ENCODE assay signal across 10 cellular contexts in the genomic region with DNA sequence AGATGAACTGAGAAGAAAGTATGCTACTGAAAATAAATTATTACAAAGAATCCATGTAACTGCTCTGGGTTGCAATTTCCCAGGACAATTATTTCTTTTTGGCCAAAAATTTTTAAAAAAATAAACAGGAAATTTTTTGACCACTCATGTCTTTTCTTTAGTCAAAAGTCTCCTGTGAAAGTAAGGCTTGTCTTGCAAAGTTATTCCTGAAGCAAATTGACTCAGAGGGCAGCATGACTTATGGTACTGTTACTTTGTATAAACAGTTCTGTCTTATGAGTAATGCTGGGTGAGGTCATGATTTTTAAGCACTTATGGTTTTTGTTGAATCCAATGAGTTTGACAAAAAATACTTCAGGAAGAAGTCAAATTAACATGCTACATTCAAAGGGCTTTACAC.
A peak's percentile ranks its signal among the peaks of the same experiment; 100 is the strongest.
DNase-seq lines count a peak whose midpoint lies in the region; ATAC-seq, FAIRE-seq and TF ChIP-seq lines count a peak whose summit lies in the region.
"Had no signal": no experiment of that assay in that cellular context is flagged by ENCODE, and none has a peak within 500 bp of the region (broad histone marks: within the 10 kb centered on the region; RNA-seq: fewer than 3 reads in every experiment).

No MANE protein-coding gene starts in this region.

- H3K27ac ChIP-seq in SK-N-SH (ENCODE audit: low read depth in 2 of 2, low read length in 1 of 2) (peak overlapping the region; percentile 53 to 99; a peak in 3 of 4 replicates), smooth muscle cell (ENCODE audit: low read depth) (peak overlapping the region; percentile 74), lower lobe of right lung (no peak overlapping the region)
- H3K27ac ChIP-seq: suprapubic skin had no signal

- no peaks in the 10 kb centered on the region for H3K27me3 ChIP-seq in SK-N-SH (ENCODE audit: insufficient read depth)
- no peaks in the 10 kb centered on the region for H3K27me3 ChIP-seq in smooth muscle cell (ENCODE audit: low read depth)
- H3K27me3 ChIP-seq in lower lobe of right lung (ENCODE audit: low read depth), result no peaks in the 10 kb centered on the region
- H3K27me3 ChIP-seq: suprapubic skin had no signal

- TF ChIP-seq POLR2A in H54 (IDR thresholded peaks at IDR 0.05; ENCODE audit: low read depth, low read length), result no peak

- DNase-seq in H54 (ENCODE audit: insufficient read length, low spot score) (peak; percentile 3), SK-N-SH (no peak), fibroblast of mammary gland (ENCODE audit: low read depth) (peak; percentile 98), smooth muscle cell (lab: John Stamatoyannopoulos, UW; ENCODE audit: unreplicated experiment) (no peak), frontal cortex (ENCODE audit: low spot score in 2 of 2) (no peak), lower lobe of right lung (no peak)
- DNase-seq: activated naive CD4-positive, alpha-beta T cell treated with Interleukin-2 at 50 U/mL for 16 hours; stimulated activated CD4-positive, alpha-beta T cell treated with anti-CD3 and anti-CD28 coated beads, Interleukin-1b, Interleukin-23, amount 100 ng/mL, for 48 hours had no signal

- no peaks in the 10 kb centered on the region for H4K20me1 ChIP-seq in SK-N-SH (ENCODE audit: insufficient read depth)
- no peaks in the 10 kb centered on the region for H4K20me1 ChIP-seq in smooth muscle cell (ENCODE audit: low read depth)

- H3K9me2 ChIP-seq in SK-N-SH, result no peaks in the 10 kb centered on the region

- TF ChIP-seq RAD21 in SK-N-SH (IDR thresholded peaks at IDR 0.05; ENCODE audit: low read length), result no peak

- POLR2A ChIA-PET in SK-N-SH (lab: Yijun Ruan, JAX), result no interaction called here

- TF ChIP-seq CTCF in SK-N-SH (IDR thresholded peaks at IDR 0.05) (no peak), fibroblast of mammary gland (conservative IDR thresholded peaks at IDR 0.05; ENCODE audit: control insufficient read depth, insufficient read depth, low read depth, low read length) (no peak), smooth muscle cell (IDR thresholded peaks at IDR 0.05; ENCODE audit: borderline replicate concordance, insufficient read depth, poor library complexity, severe bottlenecking) (no peak), lower lobe of right lung (IDR thresholded peaks at IDR 0.05) (no peak)

- H2AFZ ChIP-seq in SK-N-SH (ENCODE audit: low read depth), result no peak overlapping the region
- peak overlapping the region; percentile 20 for H2AFZ ChIP-seq in smooth muscle cell (ENCODE audit: low read depth)

- intact Hi-C loops in lower lobe of right lung (cut with DNase I), result no loop called here

- H3K4me1 ChIP-seq in SK-N-SH (ENCODE audit: control insufficient read depth in 1 of 2, insufficient read depth in 2 of 2, low read depth in 1 of 2, low read length in 1 of 2) (peaks cover 0 to 35% of the 10 kb centered on the region in 2 experiments; a peak in 2 of 4 replicates), smooth muscle cell (ENCODE audit: low read depth) (no peaks in the 10 kb centered on the region), lower lobe of right lung (no peaks in the 10 kb centered on the region)
- H3K4me1 ChIP-seq: suprapubic skin had no signal

- no peak for ATAC-seq in lower lobe of right lung
- ATAC-seq in GM21825 (IDR thresholded peaks at IDR 0.05; ENCODE audit: unreplicated experiment), result no peak

- TF ChIP-seq EP300 in SK-N-SH (IDR thresholded peaks at IDR 0.05; ENCODE audit: borderline replicate concordance in 1 of 2, low read depth in 1 of 2, low read length in 1 of 2), result peak; percentile 24 to 95; a peak in 2 of 4 replicates

- H3K79me2 ChIP-seq in SK-N-SH (ENCODE audit: insufficient read depth) (no peaks in the 10 kb centered on the region), smooth muscle cell (ENCODE audit: low read depth) (no peaks in the 10 kb centered on the region)

- H3F3A ChIP-seq in SK-N-SH (replicated peaks; ENCODE audit: insufficient read depth) (peaks cover 26% of the 10 kb centered on the region), smooth muscle cell (ENCODE audit: low read depth) (no peaks in the 10 kb centered on the region)

- peaks cover 0 to 3% of the 10 kb centered on the region in 2 experiments for H3K36me3 ChIP-seq in SK-N-SH (replicated peaks in 1 of 2; ENCODE audit: control insufficient read depth in 1 of 2, insufficient read depth in 2 of 2, low read length in 1 of 2)
- no peaks in the 10 kb centered on the region for H3K36me3 ChIP-seq in smooth muscle cell (ENCODE audit: low read depth)
- H3K36me3 ChIP-seq in lower lobe of right lung, result no peaks in the 10 kb centered on the region
- H3K36me3 ChIP-seq: suprapubic skin had no signal

- peak; percentile 89 for FAIRE-seq in H54 (lab: Jason Lieb, UNC)
- no peak for FAIRE-seq in frontal cortex (lab: Jason Lieb, UNC)

- H3K9me3 ChIP-seq in SK-N-SH, result no peaks in the 10 kb centered on the region
- H3K9me3 ChIP-seq in smooth muscle cell (replicated peaks; ENCODE audit: low read depth), result no peaks in the 10 kb centered on the region
- no peaks in the 10 kb centered on the region for H3K9me3 ChIP-seq in lower lobe of right lung
- H3K9me3 ChIP-seq: suprapubic skin had no signal

- H3K9ac ChIP-seq in SK-N-SH (peak overlapping the region; percentile 56), smooth muscle cell (ENCODE audit: low read depth) (peak overlapping the region; percentile 14)

- CTCF ChIA-PET in SK-N-SH (lab: Yijun Ruan, JAX), result no interaction called here

- peak overlapping the region; percentile 35 for H3K4me2 ChIP-seq in SK-N-SH
- peak overlapping the region; percentile 46 for H3K4me2 ChIP-seq in smooth muscle cell

- H3K4me3 ChIP-seq in SK-N-SH (ENCODE audit: low read depth in 2 of 2, low read length in 1 of 2) (no peak overlapping the region), fibroblast of mammary gland (ENCODE audit: control insufficient read depth, low read depth, low read length) (no peak overlapping the region), smooth muscle cell (no peak overlapping the region), lower lobe of right lung (no peak overlapping the region)
- H3K4me3 ChIP-seq: suprapubic skin had no signal

TF ChIP-seq in SK-N-SH, 30 proteins besides CTCF, POLR2A, EP300 and RAD21 (continues in another document):
- peak; percentile 28; the same call in 1 of the 2 replicates for TF ChIP-seq ELF1 (IDR thresholded peaks at IDR 0.05)
- no peak for TF ChIP-seq GABPA (IDR thresholded peaks at IDR 0.05; ENCODE audit: low read depth)
- TF ChIP-seq, protein P1, sequence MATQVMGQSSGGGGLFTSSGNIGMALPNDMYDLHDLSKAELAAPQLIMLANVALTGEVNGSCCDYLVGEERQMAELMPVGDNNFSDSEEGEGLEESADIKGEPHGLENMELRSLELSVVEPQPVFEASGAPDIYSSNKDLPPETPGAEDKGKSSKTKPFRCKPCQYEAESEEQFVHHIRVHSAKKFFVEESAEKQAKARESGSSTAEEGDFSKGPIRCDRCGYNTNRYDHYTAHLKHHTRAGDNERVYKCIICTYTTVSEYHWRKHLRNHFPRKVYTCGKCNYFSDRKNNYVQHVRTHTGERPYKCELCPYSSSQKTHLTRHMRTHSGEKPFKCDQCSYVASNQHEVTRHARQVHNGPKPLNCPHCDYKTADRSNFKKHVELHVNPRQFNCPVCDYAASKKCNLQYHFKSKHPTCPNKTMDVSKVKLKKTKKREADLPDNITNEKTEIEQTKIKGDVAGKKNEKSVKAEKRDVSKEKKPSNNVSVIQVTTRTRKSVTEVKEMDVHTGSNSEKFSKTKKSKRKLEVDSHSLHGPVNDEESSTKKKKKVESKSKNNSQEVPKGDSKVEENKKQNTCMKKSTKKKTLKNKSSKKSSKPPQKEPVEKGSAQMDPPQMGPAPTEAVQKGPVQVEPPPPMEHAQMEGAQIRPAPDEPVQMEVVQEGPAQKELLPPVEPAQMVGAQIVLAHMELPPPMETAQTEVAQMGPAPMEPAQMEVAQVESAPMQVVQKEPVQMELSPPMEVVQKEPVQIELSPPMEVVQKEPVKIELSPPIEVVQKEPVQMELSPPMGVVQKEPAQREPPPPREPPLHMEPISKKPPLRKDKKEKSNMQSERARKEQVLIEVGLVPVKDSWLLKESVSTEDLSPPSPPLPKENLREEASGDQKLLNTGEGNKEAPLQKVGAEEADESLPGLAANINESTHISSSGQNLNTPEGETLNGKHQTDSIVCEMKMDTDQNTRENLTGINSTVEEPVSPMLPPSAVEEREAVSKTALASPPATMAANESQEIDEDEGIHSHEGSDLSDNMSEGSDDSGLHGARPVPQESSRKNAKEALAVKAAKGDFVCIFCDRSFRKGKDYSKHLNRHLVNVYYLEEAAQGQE (IDR thresholded peaks at IDR 0.05; ENCODE audit: low read depth, low read length), result no peak
- 0 out of 2 replicates have a peak, but pooled peaks have one; percentile 58 for TF ChIP-seq SIN3A (IDR thresholded peaks at IDR 0.05; ENCODE audit: borderline replicate concordance, low read depth, low read length)
- TF ChIP-seq SMC3 (IDR thresholded peaks at IDR 0.05; ENCODE audit: low read depth, low read length), result no peak
- TF ChIP-seq CHD2 (IDR thresholded peaks at IDR 0.05; ENCODE audit: low read length, partially characterized antibody), result no peak
- TF ChIP-seq, protein P2, sequence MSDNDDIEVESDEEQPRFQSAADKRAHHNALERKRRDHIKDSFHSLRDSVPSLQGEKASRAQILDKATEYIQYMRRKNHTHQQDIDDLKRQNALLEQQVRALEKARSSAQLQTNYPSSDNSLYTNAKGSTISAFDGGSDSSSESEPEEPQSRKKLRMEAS (IDR thresholded peaks at IDR 0.05; ENCODE audit: low read depth), result peak; percentile 55; the same call in 1 of the 2 replicates
- TF ChIP-seq YY1 (IDR thresholded peaks at IDR 0.05; ENCODE audit: low read depth), result no peak
- TF ChIP-seq, protein P3, sequence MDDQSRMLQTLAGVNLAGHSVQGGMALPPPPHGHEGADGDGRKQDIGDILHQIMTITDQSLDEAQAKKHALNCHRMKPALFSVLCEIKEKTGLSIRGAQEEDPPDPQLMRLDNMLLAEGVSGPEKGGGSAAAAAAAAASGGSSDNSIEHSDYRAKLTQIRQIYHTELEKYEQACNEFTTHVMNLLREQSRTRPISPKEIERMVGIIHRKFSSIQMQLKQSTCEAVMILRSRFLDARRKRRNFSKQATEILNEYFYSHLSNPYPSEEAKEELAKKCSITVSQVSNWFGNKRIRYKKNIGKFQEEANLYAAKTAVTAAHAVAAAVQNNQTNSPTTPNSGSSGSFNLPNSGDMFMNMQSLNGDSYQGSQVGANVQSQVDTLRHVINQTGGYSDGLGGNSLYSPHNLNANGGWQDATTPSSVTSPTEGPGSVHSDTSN (IDR thresholded peaks at IDR 0.05), result peak; percentile 96
- no peak for TF ChIP-seq TAF1 (IDR thresholded peaks at IDR 0.05; ENCODE audit: borderline replicate concordance, low read depth, low read length)
- peak; percentile 68; the same call in 1 of the 2 replicates for TF ChIP-seq NFIC (IDR thresholded peaks at IDR 0.05; ENCODE audit: borderline replicate concordance)
- no peak for TF ChIP-seq FOXJ3 (CRISPR knock-in tag; IDR thresholded peaks at IDR 0.05)
- TF ChIP-seq JUND (IDR thresholded peaks at IDR 0.05), result peak; percentile 95
- TF ChIP-seq GATA2 (CRISPR knock-in tag; IDR thresholded peaks at IDR 0.05), result no peak
- peak; percentile 89; the same call in 1 of the 2 replicates for TF ChIP-seq FOXM1 (IDR thresholded peaks at IDR 0.05; ENCODE audit: low read depth)
- TF ChIP-seq TEAD4 (IDR thresholded peaks at IDR 0.05; ENCODE audit: borderline replicate concordance, insufficient read depth), result peak; percentile 83
- TF ChIP-seq TCF12 (IDR thresholded peaks at IDR 0.05), result peak; percentile 93

Comparison
In these comparisons a context has a peak if more than half of its experiments do, and no peak if none do; other contexts are left out.
1. DNase-seq: peak in H54 (single experiment) and fibroblast of mammary gland (single experiment); none in SK-N-SH (single experiment), smooth muscle cell (single experiment), frontal cortex (0 of 2) and lower lobe of right lung (single experiment).